In genomic region chr10:78656815-78657621, GRCh38 we compare ENCODE assay signal across 14 cellular contexts.
DNase-seq lines count a peak whose midpoint lies in the region; ATAC-seq, FAIRE-seq and TF ChIP-seq lines count a peak whose summit lies in the region.
"Had no signal": no experiment of that assay in that cellular context is flagged by ENCODE, and none has a peak within 500 bp of the region (broad histone marks: within the 10 kb centered on the region; RNA-seq: fewer than 3 reads in every experiment).

No MANE protein-coding gene starts in this region.

- H3K4me3 ChIP-seq in bronchial epithelial cell (ENCODE audit: low read depth, low read length) = no peak overlapping the region
- H3K4me3 ChIP-seq in right lobe of liver = no peak overlapping the region
- H3K4me3 ChIP-seq in sigmoid colon = no peak overlapping the region
- H3K4me3 ChIP-seq: adrenal gland, esophagus muscularis mucosa had no signal

- no peak overlapping the region for H3K27ac ChIP-seq in right lobe of liver
- peak overlapping the region in 3 of 4 donors; percentile 61 to 73 (median 70) for H3K27ac ChIP-seq in sigmoid colon
- H3K27ac ChIP-seq: adrenal gland had no signal

- no peaks in the 10 kb centered on the region for H3K36me3 ChIP-seq in bronchial epithelial cell (ENCODE audit: control insufficient read depth, insufficient read depth, low read length)
- no peaks in the 10 kb centered on the region for H3K36me3 ChIP-seq in right lobe of liver
- no peaks in the 10 kb centered on the region for H3K36me3 ChIP-seq in sigmoid colon
- H3K36me3 ChIP-seq: adrenal gland, esophagus muscularis mucosa had no signal

- FAIRE-seq in bronchial epithelial cell (lab: Jason Lieb, UNC) = peak; percentile 23
- FAIRE-seq: GM12891 had no signal

- no peaks in the 10 kb centered on the region for H3K9me3 Mint-ChIP-seq in naive thymus-derived CD8-positive, alpha-beta T cell
- H3K9me3 Mint-ChIP-seq in activated naive CD4-positive, alpha-beta T cell treated with anti-CD3 and anti-CD28 coated beads, Interleukin-2, amount 10 ng/mL, durations not matched to agents 7 days and 5 days = no peaks in the 10 kb centered on the region
- H3K9me3 Mint-ChIP-seq: activated CD8-positive, alpha-beta T cell treated with anti-CD3 and anti-CD28 coated beads for 36 hours; stimulated activated memory B cell treated with anti-CD40 and anti-IgM and Interleukin-4, amounts not matched to agents 10 μg/mL and 1 μg/mL and 100 μg/mL, for 72 hours had no signal

- TF ChIP-seq CTCF in bronchial epithelial cell (IDR thresholded peaks at IDR 0.05; ENCODE audit: insufficient read depth, low read length, severe bottlenecking) (no peak), right lobe of liver (IDR thresholded peaks at IDR 0.05) (no peak), sigmoid colon (IDR thresholded peaks at IDR 0.05) (no peak)

- POLR2A ChIA-PET in naive thymus-derived CD8-positive, alpha-beta T cell (lab: Charles Lee) = no interaction called here

- H3K9me3 ChIP-seq in right lobe of liver (no peaks in the 10 kb centered on the region), sigmoid colon (no peaks in the 10 kb centered on the region)
- H3K9me3 ChIP-seq: adrenal gland, esophagus muscularis mucosa had no signal

- intact Hi-C loops in right lobe of liver (cut with DNase I) (no loop called here), sigmoid colon (cut with DNase I) (loop anchor here (1.0 to 5.0 kb wide), 4 partner anchors 354 to 610 kb away; no protein-coding TSS in a partner anchor)

- CTCF ChIA-PET in activated naive CD4-positive, alpha-beta T cell treated with anti-CD3 and anti-CD28 coated beads, Interleukin-2, amount 10 ng/mL, durations not matched to agents 7 days and 5 days (lab: Charles Lee) = interaction anchor here (0.6 to 4.4 kb wide), 10 partner anchors 8 to 609 kb away, joined by 3 to 33 read pairs (median 4); no protein-coding TSS in a partner anchor

- H3K4me3 Mint-ChIP-seq in naive thymus-derived CD8-positive, alpha-beta T cell = no peak overlapping the region
- no peak overlapping the region for H3K4me3 Mint-ChIP-seq in activated naive CD4-positive, alpha-beta T cell treated with anti-CD3 and anti-CD28 coated beads, Interleukin-2, amount 10 ng/mL, durations not matched to agents 7 days and 5 days
- H3K4me3 Mint-ChIP-seq: activated CD8-positive, alpha-beta T cell treated with anti-CD3 and anti-CD28 coated beads for 36 hours; stimulated activated memory B cell treated with anti-CD40 and anti-IgM and Interleukin-4, amounts not matched to agents 10 μg/mL and 1 μg/mL and 100 μg/mL, for 72 hours had no signal

- no peak overlapping the region for H3K27ac Mint-ChIP-seq in naive thymus-derived CD8-positive, alpha-beta T cell
- no peak overlapping the region for H3K27ac Mint-ChIP-seq in activated naive CD4-positive, alpha-beta T cell treated with anti-CD3 and anti-CD28 coated beads, Interleukin-2, amount 10 ng/mL, durations not matched to agents 7 days and 5 days
- H3K27ac Mint-ChIP-seq: activated CD8-positive, alpha-beta T cell treated with anti-CD3 and anti-CD28 coated beads for 36 hours; stimulated activated memory B cell treated with anti-CD40 and anti-IgM and Interleukin-4, amounts not matched to agents 10 μg/mL and 1 μg/mL and 100 μg/mL, for 72 hours had no signal

- DNase-seq in NCI-H146 treated with DMSO at 0.1 percent for 48 hours (lab: John Stamatoyannopoulos, UW; ENCODE audit: unreplicated experiment) (peak; percentile 83), bronchial epithelial cell (ENCODE audit: low read depth) (no peak), right lobe of liver (no peak), sigmoid colon (peak; percentile 79)
- no peak for DNase-seq in stimulated activated CD4-positive, alpha-beta T cell treated with anti-CD3 and anti-CD28 coated beads, Interleukin-1b, Interleukin-23, amount 100 ng/mL, for 48 hours
- no peak for DNase-seq in naive thymus-derived CD8-positive, alpha-beta T cell
- no peak for DNase-seq in activated naive CD4-positive, alpha-beta T cell treated with anti-CD3 and anti-CD28 coated beads, Interleukin-2, amount 10 ng/mL, durations not matched to agents 7 days and 5 days
- DNase-seq: COR-L47 had no signal

- peaks cover 10 to 22% (median 14%) of the 10 kb centered on the region in 5 donors for H3K27me3 Mint-ChIP-seq in naive thymus-derived CD8-positive, alpha-beta T cell
- peaks cover 16% of the 10 kb centered on the region for H3K27me3 Mint-ChIP-seq in activated naive CD4-positive, alpha-beta T cell treated with anti-CD3 and anti-CD28 coated beads, Interleukin-2, amount 10 ng/mL, durations not matched to agents 7 days and 5 days
- H3K27me3 Mint-ChIP-seq: stimulated activated memory B cell treated with anti-CD40 and anti-IgM and Interleukin-4, amounts not matched to agents 10 μg/mL and 1 μg/mL and 100 μg/mL, for 72 hours had no signal

- TF ChIP-seq EP300 in sigmoid colon (IDR thresholded peaks at IDR 0.05) = no peak

- no peaks in the 10 kb centered on the region for H3K36me3 Mint-ChIP-seq in naive thymus-derived CD8-positive, alpha-beta T cell
- H3K36me3 Mint-ChIP-seq in activated naive CD4-positive, alpha-beta T cell treated with anti-CD3 and anti-CD28 coated beads, Interleukin-2, amount 10 ng/mL, durations not matched to agents 7 days and 5 days = no peaks in the 10 kb centered on the region
- H3K36me3 Mint-ChIP-seq: stimulated activated memory B cell treated with anti-CD40 and anti-IgM and Interleukin-4, amounts not matched to agents 10 μg/mL and 1 μg/mL and 100 μg/mL, for 72 hours had no signal

- ATAC-seq in right lobe of liver = peak; percentile 24 to 42 (median 32)
- ATAC-seq in HG03378 (IDR thresholded peaks at IDR 0.05; ENCODE audit: unreplicated experiment) = no peak
- ATAC-seq in naive thymus-derived CD8-positive, alpha-beta T cell = no peak

- H3K4me1 ChIP-seq in right lobe of liver (peaks cover 0 to 7% (median 0%) of the 10 kb centered on the region in 4 donors), sigmoid colon (peaks cover 0 to 39% (median 18%) of the 10 kb centered on the region in 4 donors)
- H3K4me1 ChIP-seq: adrenal gland had no signal

- peaks cover 7% of the 10 kb centered on the region for H3K27me3 ChIP-seq in bronchial epithelial cell (ENCODE audit: control insufficient read depth, insufficient read depth, low read length)
- no peaks in the 10 kb centered on the region for H3K27me3 ChIP-seq in right lobe of liver
- H3K27me3 ChIP-seq in sigmoid colon = no peaks in the 10 kb centered on the region
- H3K27me3 ChIP-seq: adrenal gland, esophagus muscularis mucosa had no signal

- 54% methylated on average over 12 of the region's 24 CpGs for WGBS in right lobe of liver (ENCODE audit: insufficient coverage, low coverage, low lambda C conversion rate, missing lambda C conversion rate)
- WGBS in sigmoid colon, 2 donors = 71 to 72% methylated on average over 24 of the region's 24 CpGs

- TF ChIP-seq POLR2A in right lobe of liver (IDR thresholded peaks at IDR 0.05) (no peak), sigmoid colon (IDR thresholded peaks at IDR 0.05) (no peak)

- no peaks in the 10 kb centered on the region for H3K4me1 Mint-ChIP-seq in naive thymus-derived CD8-positive, alpha-beta T cell
- no peaks in the 10 kb centered on the region for H3K4me1 Mint-ChIP-seq in activated naive CD4-positive, alpha-beta T cell treated with anti-CD3 and anti-CD28 coated beads, Interleukin-2, amount 10 ng/mL, durations not matched to agents 7 days and 5 days

Comparison
In these comparisons a context has a peak if more than half of its experiments do, and no peak if none do; other contexts are left out.
1. DNase-seq: peak in NCI-H146 treated with DMSO at 0.1 percent for 48 hours (single experiment) and sigmoid colon (single experiment); none in bronchial epithelial cell (single experiment), right lobe of liver (0 of 3), stimulated activated CD4-positive, alpha-beta T cell treated with anti-CD3 and anti-CD28 coated beads, Interleukin-1b, Interleukin-23, amount 100 ng/mL, for 48 hours (single experiment), naive thymus-derived CD8-positive, alpha-beta T cell (0 of 10) and activated naive CD4-positive, alpha-beta T cell treated with anti-CD3 and anti-CD28 coated beads, Interleukin-2, amount 10 ng/mL, durations not matched to agents 7 days and 5 days (single experiment).
2. ATAC-seq: peak in right lobe of liver (4 of 4); none in HG03378 (single experiment) and naive thymus-derived CD8-positive, alpha-beta T cell (0 of 2).
3. H3K27ac ChIP-seq: peak in sigmoid colon (3 of 4); none in right lobe of liver (0 of 3).